In genomic region chr11:65427691-65428577, GRCh38 we compare ENCODE assay signal across 8 cellular contexts. TPM values are rescaled to one million over a fixed set of nuclear protein-coding genes. Genes with fewer than 3 reads are reported as not detected.
A peak's percentile ranks its signal among the peaks of the same experiment; 100 is the strongest.
DNase-seq lines count a peak whose midpoint lies in the region; ATAC-seq, FAIRE-seq and TF ChIP-seq lines count a peak whose summit lies in the region.

No MANE protein-coding gene starts in this region.

- peaks cover 46% of the 10 kb centered on the region for H3K36me3 Mint-ChIP-seq in brain

- H3K27me3 ChIP-seq in stomach, result no peaks in the 10 kb centered on the region

- H3K36me3 ChIP-seq in stomach, result peaks cover 18 to 49% (median 26%) of the 10 kb centered on the region in 4 donors

- intact Hi-C loops in left colon (cut with DNase I, micrococcal nuclease), result no loop called here
- intact Hi-C loops in stomach (cut with DNase I; ENCODE audit: low total_unique reads), result loop anchor here (5.0 kb wide), 1 partner anchor 74 kb away; no protein-coding TSS in a partner anchor

- peak overlapping the region; percentile 79 to 94 (median 85) for H3K4me3 Mint-ChIP-seq in brain

- H3K9me3 ChIP-seq in stomach, result no peaks in the 10 kb centered on the region

- peaks cover 0 to 8% (median 3%) of the 10 kb centered on the region in 5 experiments for H3K9me3 Mint-ChIP-seq in brain

- H3K27ac Mint-ChIP-seq in brain, result peak overlapping the region in 4 of 5 experiments; percentile 38 to 99 (median 88)

- WGBS in stomach, 5 donors, result 11 to 24% (median 12%) methylated on average over 11 of the region's 11 CpGs

- peaks cover 94% of the 10 kb centered on the region for H3K4me1 Mint-ChIP-seq in brain

- FAIRE-seq in RCC 7860 (lab: Jason Lieb, UNC), result no peak
- no peak for FAIRE-seq in HTR-8/SVneo (lab: Jason Lieb, UNC)

- no peak for TF ChIP-seq EP300 in stomach (IDR thresholded peaks at IDR 0.05)

- DNase-seq in RCC 7860 (ENCODE audit: low spot score) (peak; percentile 76), left colon (peak; percentile 49 to 54), stomach (peak; percentile 64), ureter (ENCODE audit: low spot score) (no peak), T-helper 9 cell (no peak), HTR-8/SVneo (ENCODE audit: insufficient read length, low spot score) (no peak)

- TF ChIP-seq CTCF in GM12875 (IDR thresholded peaks at IDR 0.05; ENCODE audit: borderline replicate concordance, insufficient read depth, low read depth, low read length) (no peak), brain (conservative IDR thresholded peaks at IDR 0.05) (no peak), stomach (IDR thresholded peaks at IDR 0.05) (no peak)

- peaks cover under 1% of the 10 kb centered on the region for H3K27me3 Mint-ChIP-seq in brain

- peak overlapping the region; percentile 93 to 100 (median 99) for H3K27ac ChIP-seq in stomach

- H3K4me3 ChIP-seq in GM12875 (ENCODE audit: low read depth, low read length), result peak overlapping the region; percentile 46
- H3K4me3 ChIP-seq in stomach, result peak overlapping the region; percentile 81 to 92 (median 86)

- TF ChIP-seq POLR2A in stomach (IDR thresholded peaks at IDR 0.05), result peak in 2 of 4 donors; percentile 7 to 66

- peaks cover 32 to 68% (median 53%) of the 10 kb centered on the region in 4 donors for H3K4me1 ChIP-seq in stomach

- ATAC-seq in left colon, result peak; percentile 7

RNA-seq across cellular contexts. Expression of gene NEAT1, which starts 5.3 kb away (rescaled TPM):
- polyA plus RNA-seq in brain (ENCODE audit: insufficient read depth, low read depth, low replicate concordance) (3.8 TPM), stomach (1,000 to 10,000 TPM in 1 of 3 donors, 100 to 1,000 TPM in 2; 131 to 1,368 (median 157) TPM)
- total RNA-seq in left colon (1,000 to 10,000 TPM in 1 of 2 donors, 100 to 1,000 TPM in 1; 818 to 1,135 TPM), stomach (1,000 to 10,000 TPM in 2 of 5 donors, 100 to 1,000 TPM in 3; 253 to 2,124 (median 789) TPM), ureter (1,155 TPM)

RNA-seq across cellular contexts. Expression of gene FRMD8, which starts 41.5 kb away (rescaled TPM):
- 20.3 TPM for polyA plus RNA-seq in brain (ENCODE audit: insufficient read depth, low read depth, low replicate concordance)
- total RNA-seq in left colon, result 10 to 100 TPM; 38.1 to 42.2 TPM
- 100 to 1,000 TPM in 3 of 5 donors, 10 to 100 TPM in 1, 1 to 10 TPM in 1; 9.3 to 340 (median 114) TPM for total RNA-seq in stomach
- polyA plus RNA-seq in stomach, result 10 to 100 TPM; 11.8 to 16.3 (median 13.6) TPM
- 31.2 TPM for total RNA-seq in ureter

RNA-seq across cellular contexts. Expression of gene SLC25A45, which starts 45.5 kb away (rescaled TPM):
- polyA plus RNA-seq in brain (ENCODE audit: insufficient read depth, low read depth, low replicate concordance), result 4.0 TPM
- total RNA-seq in left colon, result 1 to 10 TPM; 5.8 to 8.4 TPM
- total RNA-seq in stomach, result 100 to 1,000 TPM in 1 of 5 donors, 1 to 10 TPM in 4; 1.2 to 101 (median 2.4) TPM
- polyA plus RNA-seq in stomach, result 1 to 10 TPM; 1.9 to 3.8 (median 3.1) TPM
- total RNA-seq in ureter, result 9.4 TPM

Comparison
In these comparisons a context has a peak if more than half of its experiments do, and no peak if none do; other contexts are left out.
1. DNase-seq: peak in RCC 7860 (single experiment), left colon (2 of 2) and stomach (single experiment); none in ureter (single experiment), T-helper 9 cell (single experiment) and HTR-8/SVneo (single experiment).